Comparison of ENCODE assay signal across 8 cellular contexts in genomic region chr13:30673669-30674521, GRCh38. TPM values are rescaled to one million over a fixed set of nuclear protein-coding genes. Genes with fewer than 3 reads are reported as not detected.
DNase-seq lines count a peak whose midpoint lies in the region; ATAC-seq, FAIRE-seq and TF ChIP-seq lines count a peak whose summit lies in the region.

No MANE protein-coding gene starts in this region.

- H3K9ac ChIP-seq in subcutaneous abdominal adipose tissue (ENCODE audit: low read length in 5 of 5) = peak overlapping the region in 4 of 5 donors; percentile 30 to 77 (median 48)

- DNase-seq in ELF-1 (ENCODE audit: low read depth, low spot score) (peak; percentile 88), H54 (ENCODE audit: insufficient read length, low spot score) (peak; percentile 67), LNCaP clone FGC (ENCODE audit: low read depth) (peak; percentile 48), SHP77 treated with DMSO at 0.1 percent for 48 hours (lab: John Stamatoyannopoulos, UW) (peak; percentile 77), activated gamma-delta T cell treated with Interleukin-2 at 50 U/mL for 16 hours (peak; percentile 91), foreskin keratinocyte (peak; percentile 43 to 66)

- peak; percentile 60 for FAIRE-seq in H54 (lab: Jason Lieb, UNC)

- H3K27me3 ChIP-seq in foreskin keratinocyte (no peaks in the 10 kb centered on the region), neuron (ENCODE audit: insufficient read depth, low read length) (no peaks in the 10 kb centered on the region), subcutaneous abdominal adipose tissue (ENCODE audit: control insufficient read depth in 5 of 5, insufficient read depth in 4 of 5, low read length in 5 of 5) (no peaks in the 10 kb centered on the region)

- peak; percentile 61 for TF ChIP-seq CTCF in LNCaP clone FGC (IDR thresholded peaks at IDR 0.05; ENCODE audit: control insufficient read depth, extremely low read depth, insufficient read depth)
- TF ChIP-seq CTCF in foreskin keratinocyte (conservative IDR thresholded peaks at IDR 0.05) = peak; percentile 72

- H3K4me1 ChIP-seq in foreskin keratinocyte (no peaks in the 10 kb centered on the region), neuron (ENCODE audit: insufficient read depth, low read length) (no peaks in the 10 kb centered on the region), subcutaneous abdominal adipose tissue (ENCODE audit: control insufficient read depth in 5 of 5, insufficient read depth in 5 of 5, low read length in 5 of 5) (peaks cover 0 to 12% (median 10%) of the 10 kb centered on the region in 5 donors)

- peak overlapping the region; percentile 69 for H2AFZ ChIP-seq in neuron (ENCODE audit: low read depth, low read length)

- H3K4me3 ChIP-seq in LNCaP clone FGC (ENCODE audit: low read depth, low read length) = peak overlapping the region; percentile 52
- H3K4me3 ChIP-seq in neuron (ENCODE audit: low read length) = peak overlapping the region; percentile 50
- H3K4me3 ChIP-seq in subcutaneous abdominal adipose tissue (ENCODE audit: low read depth in 1 of 5, low read length in 5 of 5) = peak overlapping the region; percentile 61 to 83 (median 71)

- peak; percentile 94 for ATAC-seq in foreskin keratinocyte

- H3K36me3 ChIP-seq in neuron (ENCODE audit: insufficient read depth, low read length) (no peaks in the 10 kb centered on the region), subcutaneous abdominal adipose tissue (ENCODE audit: control insufficient read depth in 5 of 5, insufficient read depth in 5 of 5, low read length in 5 of 5) (no peaks in the 10 kb centered on the region)

- H3K9me3 ChIP-seq in neuron (ENCODE audit: low read length) (peaks cover 2% of the 10 kb centered on the region), subcutaneous abdominal adipose tissue (ENCODE audit: control insufficient read depth in 5 of 5, low read length in 5 of 5) (no peaks in the 10 kb centered on the region)

- H3K27ac ChIP-seq in foreskin keratinocyte (peak overlapping the region; percentile 30), subcutaneous abdominal adipose tissue (ENCODE audit: low read depth, low read length) (peak overlapping the region; percentile 10)

- TF ChIP-seq POLR2A in H54 (IDR thresholded peaks at IDR 0.05; ENCODE audit: low read depth, low read length) = no peak

RNA-seq across cellular contexts. Expression of gene USPL1, which starts 56.2 kb away (rescaled TPM):
- 11.8 and 12.4 TPM in 2 replicates for total RNA-seq in foreskin keratinocyte
- 3.6 and 4.8 TPM in 2 replicates for polyA plus RNA-seq in foreskin keratinocyte

Comparison
In these comparisons a context has a peak if more than half of its experiments do, and no peak if none do; other contexts are left out.
1. Peak in every context shown above with its lines: DNase-seq, ATAC-seq, H3K4me3 ChIP-seq and H3K27ac ChIP-seq.